Comparison of ENCODE assay signal across 20 cellular contexts in the genomic region with DNA sequence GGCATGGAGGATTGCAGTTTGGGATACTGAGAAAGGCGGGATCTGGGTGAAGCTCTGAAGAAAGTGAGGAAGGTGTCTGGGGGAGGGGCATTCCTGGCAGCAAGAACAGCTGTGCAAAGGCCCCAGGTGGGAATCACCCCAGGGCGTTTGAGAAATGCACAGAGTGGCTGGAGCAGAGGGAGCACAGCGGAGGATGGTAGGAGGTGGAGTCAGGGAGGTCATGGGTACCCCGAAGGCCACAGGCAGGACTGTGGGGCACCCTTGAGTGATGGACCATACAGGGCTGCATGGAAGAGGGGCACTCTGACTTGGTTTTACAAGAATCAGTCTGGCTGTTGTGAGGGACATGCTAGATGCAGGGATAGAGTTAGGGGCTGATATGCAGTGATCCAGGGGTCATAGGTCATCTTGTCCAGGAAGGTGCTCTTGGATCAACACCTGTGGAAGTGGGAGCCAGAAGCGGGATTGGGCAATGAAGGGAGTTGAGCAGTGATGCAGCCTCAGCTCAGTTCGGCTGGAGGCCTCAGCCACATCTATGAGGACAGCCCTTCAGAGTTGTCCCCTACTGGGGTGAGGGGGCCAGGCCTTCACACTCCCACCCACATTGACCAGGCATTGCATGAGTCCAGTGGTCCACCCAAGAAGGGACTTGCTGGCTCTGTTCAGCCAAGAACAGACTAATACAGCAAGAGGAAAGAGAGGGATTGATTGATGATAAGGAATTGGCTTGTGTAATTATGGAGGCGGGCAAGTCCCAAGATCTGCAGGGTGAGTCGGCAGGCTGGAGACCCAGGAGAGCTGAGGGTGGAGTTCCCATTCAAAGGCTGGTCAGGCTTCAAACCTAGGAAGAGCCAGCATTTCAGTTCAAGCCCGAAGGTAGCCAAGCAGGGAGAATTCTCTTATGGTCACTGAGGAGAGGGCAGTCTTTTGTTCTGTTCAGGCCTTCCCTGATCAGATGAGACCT. TPM values are rescaled to one million over a fixed set of nuclear protein-coding genes. Genes with fewer than 3 reads are reported as not detected.
A peak's percentile ranks its signal among the peaks of the same experiment; 100 is the strongest.
DNase-seq lines count a peak whose midpoint lies in the region; ATAC-seq and TF ChIP-seq lines count a peak whose summit lies in the region.
"Had no signal": no experiment of that assay in that cellular context is flagged by ENCODE, and none has a peak within 500 bp of the region (broad histone marks: within the 10 kb centered on the region; RNA-seq: fewer than 3 reads in every experiment).

No MANE protein-coding gene starts in this region.

- TF ChIP-seq POLR2A in body of pancreas (IDR thresholded peaks at IDR 0.05) = no peak

- peaks cover 3 to 13% (median 7%) of the 10 kb centered on the region in 3 donors for H3K4me1 Mint-ChIP-seq in CD8-positive, alpha-beta memory T cell
- no peaks in the 10 kb centered on the region for H3K4me1 Mint-ChIP-seq in stimulated activated naive B cell treated with anti-CD40 and anti-IgM and Interleukin-4, amounts not matched to agents 10 μg/mL and 1 μg/mL and 100 μg/mL, for 72 hours

- peaks cover 4% of the 10 kb centered on the region for H3K4me1 ChIP-seq in CD8-positive, alpha-beta memory T cell (ENCODE audit: insufficient read depth, low read length)
- peaks cover 54% of the 10 kb centered on the region for H3K4me1 ChIP-seq in muscle layer of colon (ENCODE audit: insufficient read depth, low read length)
- H3K4me1 ChIP-seq in body of pancreas = no peaks in the 10 kb centered on the region

- no peak for TF ChIP-seq CTCF in body of pancreas (IDR thresholded peaks at IDR 0.05)

- POLR2A ChIA-PET in CD8-positive, alpha-beta memory T cell (lab: Charles Lee) = no interaction called here

- no peaks in the 10 kb centered on the region for H3K27me3 ChIP-seq in CD8-positive, alpha-beta memory T cell (ENCODE audit: insufficient read depth, low read length, poor library complexity, severe bottlenecking)
- H3K27me3 ChIP-seq in muscle layer of colon (ENCODE audit: control insufficient read depth in 1 of 2, insufficient read depth in 2 of 2, low read length in 2 of 2) (no peaks in the 10 kb centered on the region), body of pancreas (no peaks in the 10 kb centered on the region)

- no peak overlapping the region for H3K4me3 Mint-ChIP-seq in CD8-positive, alpha-beta memory T cell
- no peak overlapping the region for H3K4me3 Mint-ChIP-seq in stimulated activated naive B cell treated with anti-CD40 and anti-IgM and Interleukin-4, amounts not matched to agents 10 μg/mL and 1 μg/mL and 100 μg/mL, for 72 hours
- H3K4me3 Mint-ChIP-seq: activated naive CD8-positive, alpha-beta T cell; WTC11 had no signal

- intact Hi-C loops in body of pancreas (cut with DNase I) = loop anchor here (5.0 to 10.0 kb wide), 2 partner anchors 88 to 265 kb away; no protein-coding TSS in a partner anchor

- DNase-seq in CD8-positive, alpha-beta memory T cell = no peak
- DNase-seq in stimulated activated naive B cell treated with anti-CD40 and anti-IgM and Interleukin-4, amounts not matched to agents 10 μg/mL and 1 μg/mL and 100 μg/mL, for 72 hours = no peak
- DNase-seq in body of pancreas = no peak
- no peak for DNase-seq in anterior cingulate cortex (lab: John Stamatoyannopoulos, UW)
- no peak for DNase-seq in NCI-H526 (lab: John Stamatoyannopoulos, UW)
- DNase-seq: cerebellar nuclear complex; foreskin fibroblast; hippocampal formation; NCI-H1417; NCI-H446 treated with DMSO at 0.1 percent for 48 hours; stimulated activated CD4-positive, alpha-beta T cell treated with anti-CD3 and anti-CD28 coated beads, Interleukin-1b, Interleukin-23, amount 100 ng/mL, for 48 hours; T1000 had no signal

- no peaks in the 10 kb centered on the region for H3K9me3 ChIP-seq in CD8-positive, alpha-beta memory T cell (ENCODE audit: low read length)
- H3K9me3 ChIP-seq in muscle layer of colon (ENCODE audit: low read length) (no peaks in the 10 kb centered on the region), body of pancreas (no peaks in the 10 kb centered on the region)

- no peak for ATAC-seq in stimulated activated naive B cell treated with anti-CD40 and anti-IgM and Interleukin-4, amounts not matched to agents 10 μg/mL and 1 μg/mL and 100 μg/mL, for 72 hours (replicated peaks)
- ATAC-seq in HG03342 (IDR thresholded peaks at IDR 0.05; ENCODE audit: unreplicated experiment) = no peak
- no peak for ATAC-seq in body of pancreas
- ATAC-seq: Right ventricle myocardium inferior, WTC11 had no signal

- 78 to 81% methylated on average over 8 to 9 of the region's 9 CpGs for WGBS in body of pancreas, 2 donors

- CTCF ChIA-PET in CD8-positive, alpha-beta memory T cell (lab: Charles Lee) = no interaction called here

- H3K36me3 Mint-ChIP-seq in CD8-positive, alpha-beta memory T cell = no peaks in the 10 kb centered on the region
- H3K36me3 Mint-ChIP-seq in stimulated activated naive B cell treated with anti-CD40 and anti-IgM and Interleukin-4, amounts not matched to agents 10 μg/mL and 1 μg/mL and 100 μg/mL, for 72 hours = no peaks in the 10 kb centered on the region
- H3K36me3 Mint-ChIP-seq: activated naive CD8-positive, alpha-beta T cell; WTC11 had no signal

- no peak overlapping the region for H3K4me3 ChIP-seq in CD8-positive, alpha-beta memory T cell (ENCODE audit: low read length)
- H3K4me3 ChIP-seq in muscle layer of colon (ENCODE audit: low read depth in 1 of 2, low read length in 2 of 2) (no peak overlapping the region), body of pancreas (no peak overlapping the region)
- H3K4me3 ChIP-seq: GM23248 had no signal

- peak overlapping the region in 6 of 8 donors; percentile 7 to 92 (median 51) for H3K27ac Mint-ChIP-seq in CD8-positive, alpha-beta memory T cell
- H3K27ac Mint-ChIP-seq in stimulated activated naive B cell treated with anti-CD40 and anti-IgM and Interleukin-4, amounts not matched to agents 10 μg/mL and 1 μg/mL and 100 μg/mL, for 72 hours = peak overlapping the region; percentile 53
- H3K27ac Mint-ChIP-seq: activated naive CD8-positive, alpha-beta T cell; WTC11 had no signal

- H3K27ac ChIP-seq in CD8-positive, alpha-beta memory T cell (ENCODE audit: low read depth, low read length) = no peak overlapping the region
- H3K27ac ChIP-seq in angular gyrus (ENCODE audit: low read depth, low read length) (peak overlapping the region; percentile 33), muscle layer of colon (ENCODE audit: low read depth, low read length) (peak overlapping the region; percentile 24), body of pancreas (no peak overlapping the region)
- H3K27ac ChIP-seq: C4-2B, GM23248 had no signal

- no peak overlapping the region for H3K9ac ChIP-seq in muscle layer of colon (ENCODE audit: low read length)
- H3K9ac ChIP-seq: GM23248 had no signal

- H3K9me3 Mint-ChIP-seq in CD8-positive, alpha-beta memory T cell = no peaks in the 10 kb centered on the region
- no peaks in the 10 kb centered on the region for H3K9me3 Mint-ChIP-seq in stimulated activated naive B cell treated with anti-CD40 and anti-IgM and Interleukin-4, amounts not matched to agents 10 μg/mL and 1 μg/mL and 100 μg/mL, for 72 hours
- H3K9me3 Mint-ChIP-seq: WTC11 had no signal

- H3K27me3 Mint-ChIP-seq in CD8-positive, alpha-beta memory T cell = no peaks in the 10 kb centered on the region
- H3K27me3 Mint-ChIP-seq in stimulated activated naive B cell treated with anti-CD40 and anti-IgM and Interleukin-4, amounts not matched to agents 10 μg/mL and 1 μg/mL and 100 μg/mL, for 72 hours = peaks cover 0 to 3% of the 10 kb centered on the region in 2 donors
- H3K27me3 Mint-ChIP-seq: activated naive CD8-positive, alpha-beta T cell had no signal

- no peaks in the 10 kb centered on the region for H3K36me3 ChIP-seq in CD8-positive, alpha-beta memory T cell (ENCODE audit: insufficient read depth, low read length)
- H3K36me3 ChIP-seq in muscle layer of colon (ENCODE audit: insufficient read depth, low read length) (peaks cover 30% of the 10 kb centered on the region), body of pancreas (replicated peaks in 1 of 2; ENCODE audit: insufficient read depth in 1 of 2, low read depth in 2 of 2) (no peaks in the 10 kb centered on the region)

RNA-seq across cellular contexts. Expression of a gene that starts 48.7 kb away (rescaled TPM):
- 1 to 10 TPM; 1.4 to 2.4 TPM for total RNA-seq in CD8-positive, alpha-beta memory T cell
- 20.2 TPM for polyA plus RNA-seq in CD8-positive, alpha-beta memory T cell
- 10 to 100 TPM; 20.0 to 32.0 TPM for total RNA-seq in body of pancreas
- total RNA-seq: GM23248 had no signal

Comparison
In these comparisons a context has a peak if more than half of its experiments do, and no peak if none do; other contexts are left out.
1. H3K27ac ChIP-seq: peak in angular gyrus (single experiment) and muscle layer of colon (single experiment); none in CD8-positive, alpha-beta memory T cell (single experiment) and body of pancreas (0 of 4).
2. RNA of a gene that starts 48.7 kb away (total RNA-seq): 20.0 to 32.0 TPM in body of pancreas; 1.4 to 2.4 TPM in CD8-positive, alpha-beta memory T cell; every median in the first group is over 4 times any median in the second.